Comparison of ENCODE assay signal across 9 cellular contexts in the genomic region with DNA sequence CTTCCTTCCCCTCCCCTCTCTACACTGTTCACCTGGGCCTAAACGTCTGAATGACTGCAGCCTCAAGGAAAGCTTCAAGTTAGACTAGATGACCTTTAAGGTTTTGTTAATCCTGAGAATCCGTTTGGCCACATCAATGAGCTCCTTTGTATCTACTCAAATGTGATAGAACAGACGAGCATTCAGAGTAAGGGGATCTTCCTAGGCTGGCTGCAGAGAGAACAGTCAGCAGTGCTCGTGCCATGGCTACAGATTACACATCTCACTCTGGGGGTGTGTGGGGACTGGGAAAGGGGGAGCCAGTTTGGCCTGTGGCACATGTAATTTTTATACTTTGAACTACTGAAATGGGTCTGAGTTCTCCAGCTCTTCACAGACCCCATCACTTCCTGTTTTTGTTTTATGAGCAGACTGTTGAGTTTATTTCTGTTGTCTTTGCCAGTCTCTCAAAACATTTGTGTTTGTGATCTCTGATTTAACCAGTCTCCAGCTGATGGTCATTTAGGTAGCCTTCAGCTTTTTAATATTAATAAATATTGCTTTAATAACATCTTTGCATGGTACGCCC. TPM values are rescaled to one million over a fixed set of nuclear protein-coding genes. Genes with fewer than 3 reads are reported as not detected.
DNase-seq lines count a peak whose midpoint lies in the region; ATAC-seq and TF ChIP-seq lines count a peak whose summit lies in the region.
"Had no signal": no experiment of that assay in that cellular context is flagged by ENCODE, and none has a peak within 500 bp of the region (broad histone marks: within the 10 kb centered on the region; RNA-seq: fewer than 3 reads in every experiment).

No MANE protein-coding gene starts in this region.

- H3K36me3 Mint-ChIP-seq in activated CD8-positive, alpha-beta memory T cell treated with anti-CD3 and anti-CD28 coated beads, Interleukin-2, amount 10 ng/mL, durations not matched to agents 7 days and 5 days = peaks cover 30% of the 10 kb centered on the region
- peaks cover 93% of the 10 kb centered on the region for H3K36me3 Mint-ChIP-seq in stimulated activated effector memory CD8-positive, alpha-beta T cell treated with anti-CD3 and anti-CD28 coated beads, Interleukin-12 subunit alpha, Interleukin-12 subunit beta, amount 100 ng/mL, for 72 hours

- TF ChIP-seq POLR2A in erythroblast (IDR thresholded peaks at IDR 0.05; ENCODE audit: low read length) = no peak

- H3K27ac ChIP-seq in cingulate gyrus (ENCODE audit: low read depth, low read length) = peak overlapping the region; percentile 71

- H3K4me1 Mint-ChIP-seq in activated CD8-positive, alpha-beta memory T cell treated with anti-CD3 and anti-CD28 coated beads, Interleukin-2, amount 10 ng/mL, durations not matched to agents 7 days and 5 days = peaks cover 61% of the 10 kb centered on the region
- H3K4me1 Mint-ChIP-seq in stimulated activated effector memory CD8-positive, alpha-beta T cell treated with anti-CD3 and anti-CD28 coated beads, Interleukin-12 subunit alpha, Interleukin-12 subunit beta, amount 100 ng/mL, for 72 hours = peaks cover 61% of the 10 kb centered on the region

- H3K9me3 Mint-ChIP-seq in activated CD8-positive, alpha-beta memory T cell treated with anti-CD3 and anti-CD28 coated beads, Interleukin-2, amount 10 ng/mL, durations not matched to agents 7 days and 5 days (ENCODE audit: low read depth) = no peaks in the 10 kb centered on the region
- H3K9me3 Mint-ChIP-seq in stimulated activated effector memory CD8-positive, alpha-beta T cell treated with anti-CD3 and anti-CD28 coated beads, Interleukin-12 subunit alpha, Interleukin-12 subunit beta, amount 100 ng/mL, for 72 hours = no peaks in the 10 kb centered on the region

- DNase-seq in activated CD8-positive, alpha-beta memory T cell treated with anti-CD3 and anti-CD28 coated beads, Interleukin-2, amount 10 ng/mL, durations not matched to agents 7 days and 5 days = no peak
- DNase-seq in activated CD8-positive, alpha-beta memory T cell treated with anti-CD3 and anti-CD28 coated beads, Interleukin-2, amount 50 U/mL, for 48 hours = no peak
- DNase-seq in RPMI7951 (ENCODE audit: low read depth) (peak; percentile 46), NCI-H2081 (lab: John Stamatoyannopoulos, UW) (no peak), erythroblast (lab: John Stamatoyannopoulos, UW) (no peak)
- no peak for DNase-seq in stimulated activated effector memory CD8-positive, alpha-beta T cell treated with anti-CD3 and anti-CD28 coated beads, Interleukin-12 subunit alpha, Interleukin-12 subunit beta, amount 100 ng/mL, for 72 hours (ENCODE audit: low spot score in 2 of 2)
- DNase-seq: stimulated activated CD4-positive, alpha-beta T cell treated with anti-CD3 and anti-CD28 coated beads, Interleukin-4, amount 100 ng/mL, for 1 hour had no signal

- no peak for ATAC-seq in activated CD8-positive, alpha-beta memory T cell treated with anti-CD3 and anti-CD28 coated beads, Interleukin-2, amount 10 ng/mL, durations not matched to agents 7 days and 5 days
- peak; percentile 65 for ATAC-seq in stimulated activated effector memory CD8-positive, alpha-beta T cell treated with anti-CD3 and anti-CD28 coated beads, Interleukin-12 subunit alpha, Interleukin-12 subunit beta, amount 100 ng/mL, for 72 hours
- ATAC-seq in HG02884 (IDR thresholded peaks at IDR 0.05; ENCODE audit: unreplicated experiment) = no peak

- peak overlapping the region; percentile 65 for H3K27ac Mint-ChIP-seq in activated CD8-positive, alpha-beta memory T cell treated with anti-CD3 and anti-CD28 coated beads, Interleukin-2, amount 10 ng/mL, durations not matched to agents 7 days and 5 days
- peak overlapping the region; percentile 91 for H3K27ac Mint-ChIP-seq in stimulated activated effector memory CD8-positive, alpha-beta T cell treated with anti-CD3 and anti-CD28 coated beads, Interleukin-12 subunit alpha, Interleukin-12 subunit beta, amount 100 ng/mL, for 72 hours

- CTCF ChIA-PET in activated CD8-positive, alpha-beta memory T cell treated with anti-CD3 and anti-CD28 coated beads, Interleukin-2, amount 10 ng/mL, durations not matched to agents 7 days and 5 days (lab: Charles Lee) = interaction anchor here (1.0 to 7.1 kb wide), 12 partner anchors 7 to 269 kb away, joined by 3 to 57 read pairs (median 4); no protein-coding TSS in a partner anchor

- H3K27me3 Mint-ChIP-seq in activated CD8-positive, alpha-beta memory T cell treated with anti-CD3 and anti-CD28 coated beads, Interleukin-2, amount 10 ng/mL, durations not matched to agents 7 days and 5 days = no peaks in the 10 kb centered on the region

- H3K4me3 Mint-ChIP-seq in activated CD8-positive, alpha-beta memory T cell treated with anti-CD3 and anti-CD28 coated beads, Interleukin-2, amount 10 ng/mL, durations not matched to agents 7 days and 5 days = no peak overlapping the region
- peak overlapping the region; percentile 50 for H3K4me3 Mint-ChIP-seq in stimulated activated effector memory CD8-positive, alpha-beta T cell treated with anti-CD3 and anti-CD28 coated beads, Interleukin-12 subunit alpha, Interleukin-12 subunit beta, amount 100 ng/mL, for 72 hours

RNA-seq across cellular contexts. Expression of gene KCNS1, which starts 50.9 kb away (rescaled TPM):
- under 1 TPM; 0.18 to 0.49 TPM for total RNA-seq in activated CD8-positive, alpha-beta memory T cell treated with anti-CD3 and anti-CD28 coated beads, Interleukin-2, amount 10 ng/mL, durations not matched to agents 7 days and 5 days
- total RNA-seq in RPMI7951 (2014; rRNA removed; shearing (Covaris generic)) = 0.12 and 0.39 TPM in 2 replicates
